In the genomic region with DNA sequence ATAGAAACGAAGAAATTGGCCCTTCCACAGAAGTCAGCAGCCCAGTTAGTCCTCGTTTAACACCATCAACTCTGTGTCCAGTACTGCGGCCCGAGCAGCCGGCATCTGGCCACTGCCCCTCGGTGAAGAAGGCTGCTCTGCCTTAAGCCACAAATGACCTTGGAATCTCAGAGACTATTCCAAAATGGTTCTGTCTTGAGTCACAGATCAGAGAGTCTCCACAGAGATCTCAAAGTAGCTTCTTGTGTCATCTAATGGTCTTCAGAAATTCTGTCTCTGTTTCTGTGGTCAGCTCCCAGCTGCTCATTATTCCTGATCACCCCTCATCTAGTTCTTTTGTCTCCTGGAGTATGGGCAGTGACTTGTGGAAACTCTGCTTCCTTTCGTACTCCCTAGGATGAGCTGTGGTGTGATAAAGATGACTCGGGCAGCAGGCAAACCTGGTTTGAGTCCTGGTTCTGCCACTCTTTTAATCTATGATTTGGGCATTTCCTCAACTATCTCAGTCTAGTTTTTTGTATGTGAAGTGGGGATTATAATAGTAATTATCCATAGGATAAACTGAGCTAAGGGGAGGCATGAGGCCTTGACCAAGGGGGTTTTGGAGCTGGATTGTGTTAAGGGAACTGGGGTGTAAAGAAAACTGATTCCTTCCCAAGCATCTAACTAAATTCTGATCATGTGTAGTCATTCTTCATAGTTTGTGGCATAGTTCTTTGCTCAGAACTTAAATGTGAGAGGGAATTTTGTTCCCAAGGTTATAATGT, we compare ENCODE assay signal across 10 cellular contexts. TPM values are rescaled to one million over a fixed set of nuclear protein-coding genes. Genes with fewer than 3 reads are reported as not detected.
DNase-seq lines count a peak whose midpoint lies in the region; ATAC-seq and TF ChIP-seq lines count a peak whose summit lies in the region.
"Had no signal": no experiment of that assay in that cellular context is flagged by ENCODE, and none has a peak within 500 bp of the region (broad histone marks: within the 10 kb centered on the region; RNA-seq: fewer than 3 reads in every experiment).

No MANE protein-coding gene starts in this region.

- no peaks in the 10 kb centered on the region for H3K27me3 ChIP-seq in body of pancreas
- no peaks in the 10 kb centered on the region for H3K27me3 ChIP-seq in right lobe of liver

- intact Hi-C loops in body of pancreas (cut with DNase I), result no loop called here
- intact Hi-C loops in right lobe of liver (cut with DNase I), result no loop called here

- no peak for TF ChIP-seq POLR2A in body of pancreas (IDR thresholded peaks at IDR 0.05)
- TF ChIP-seq POLR2A in right lobe of liver (IDR thresholded peaks at IDR 0.05), result no peak

- H3K27ac ChIP-seq in body of pancreas (peak overlapping the region; percentile 12 to 70 (median 60)), right lobe of liver (peak overlapping the region in 2 of 3 donors; percentile 17 to 31)
- H3K27ac ChIP-seq: KMS-11 had no signal

- DNase-seq in HCEC 1CT (peak; percentile 92), body of pancreas (peak in 1 of 4 donors; percentile 25), right lobe of liver (no peak), stromal cell of bone marrow (ENCODE audit: low read depth) (peak; percentile 70), NCI-H2227 treated with DMSO at 0.1 percent for 48 hours (lab: John Stamatoyannopoulos, UW) (no peak), occipital lobe (lab: John Stamatoyannopoulos, UW) (no peak), DMS153 (lab: John Stamatoyannopoulos, UW) (no peak)
- no peak for DNase-seq in stimulated activated CD4-positive, alpha-beta T cell treated with anti-CD3 and anti-CD28 coated beads, Interleukin-12 subunit alpha, Interleukin-12 subunit beta, amount 100 ng/mL, for 4 hours
- DNase-seq: posterior cingulate gyrus had no signal

- no peak overlapping the region for H3K4me3 ChIP-seq in body of pancreas
- no peak overlapping the region for H3K4me3 ChIP-seq in right lobe of liver

- peak; percentile 49 for ATAC-seq in body of pancreas
- no peak for ATAC-seq in right lobe of liver

- H3K4me1 ChIP-seq in body of pancreas (peaks cover 31% of the 10 kb centered on the region), right lobe of liver (peaks cover 0 to 27% (median 7%) of the 10 kb centered on the region in 4 donors)

- 83 to 92% methylated on average over 5 to 8 of the region's 8 CpGs for WGBS in body of pancreas, 2 donors
- 75% methylated on average over 5 of the region's 8 CpGs for WGBS in right lobe of liver (ENCODE audit: insufficient coverage, low coverage, low lambda C conversion rate, missing lambda C conversion rate)

- TF ChIP-seq CTCF in body of pancreas (IDR thresholded peaks at IDR 0.05), result no peak
- TF ChIP-seq CTCF in right lobe of liver (IDR thresholded peaks at IDR 0.05), result no peak

- H3K36me3 ChIP-seq in body of pancreas (replicated peaks in 1 of 2; ENCODE audit: insufficient read depth in 1 of 2, low read depth in 2 of 2) (no peaks in the 10 kb centered on the region), right lobe of liver (no peaks in the 10 kb centered on the region)

- H3K9me3 ChIP-seq in body of pancreas, result no peaks in the 10 kb centered on the region
- H3K9me3 ChIP-seq in right lobe of liver, result no peaks in the 10 kb centered on the region

RNA-seq across cellular contexts. Expression of a gene that starts 22.6 kb away (rescaled TPM):
- total RNA-seq in body of pancreas (10 to 100 TPM; 10.5 to 13.0 TPM), right lobe of liver (10 to 100 TPM in 4 of 6 experiments, 1 to 10 TPM in 2; 8.4 to 16.2 (median 11.3) TPM), occipital lobe (17.9 TPM)

Comparison
In these comparisons a context has a peak if more than half of its experiments do, and no peak if none do; other contexts are left out.
1. DNase-seq: peak in HCEC 1CT (single experiment) and stromal cell of bone marrow (single experiment); none in right lobe of liver (0 of 3), stimulated activated CD4-positive, alpha-beta T cell treated with anti-CD3 and anti-CD28 coated beads, Interleukin-12 subunit alpha, Interleukin-12 subunit beta, amount 100 ng/mL, for 4 hours (single experiment), NCI-H2227 treated with DMSO at 0.1 percent for 48 hours (single experiment), occipital lobe (single experiment) and DMS153 (single experiment).